In genomic region chr2:139427164-139427563, GRCh38 we compare ENCODE assay signal across 33 cellular contexts.
"Had no signal": no experiment of that assay in that cellular context is flagged by ENCODE, and none has a peak within 500 bp of the region (broad histone marks: within the 10 kb centered on the region; RNA-seq: fewer than 3 reads in every experiment).

No MANE protein-coding gene starts in this region.

- DNase-seq: activated CD4-positive, alpha-beta T cell treated with anti-CD3 and anti-CD28 coated beads, Interleukin-2, amount 10 ng/mL, durations not matched to agents 24 days and 14 days; activated CD4-positive, alpha-beta T cell treated with anti-CD3 and anti-CD28 coated beads, Interleukin-2, amount 50 U/mL, for 4 hours; activated CD8-positive, alpha-beta T cell treated with anti-CD3 and anti-CD28 coated beads for 36 hours; activated effector memory CD4-positive, alpha-beta T cell treated with anti-CD3 and anti-CD28 coated beads, Interleukin-2, amount 50 U/mL, for 16 hours; activated naive CD4-positive, alpha-beta T cell; activated naive CD4-positive, alpha-beta T cell treated with anti-CD3 and anti-CD28 coated beads, Interleukin-2, amount 50 U/mL, for 16 hours; activated naive CD8-positive, alpha-beta T cell treated with anti-CD3 and anti-CD28 coated beads for 36 hours; activated T-cell treated with anti-CD3 and anti-CD28 coated beads, Interleukin-2, amount 50 U/mL, for 1 hour; activated T-cell treated with anti-CD3 and anti-CD28 coated beads, Interleukin-2, amount 50 U/mL, for 72 hours; amniotic stem cell; aorta; brain microvascular endothelial cell; central memory CD4-positive, alpha-beta T cell; Karpas-422; KBM-7; NCI-H1105; NCI-H1417 treated with DMSO at 0.1 percent for 48 hours; NCI-H1694 treated with DMSO at 0.1 percent for 48 hours; NCI-H2029; NCI-H2227 treated with DMSO at 0.1 percent for 48 hours; NCI-H446; NCI-H510A treated with DMSO at 0.1 percent for 48 hours; NCI-H526 treated with DMSO at 0.1 percent for 48 hours; NK-92 treated with Interleukin-12 subunit alpha and Interleukin-12 subunit beta, amount 100 ng/mL, for 24 hours; PC-9; Right ventricle myocardium superior; SW 1271; T-helper 1 cell; T-helper 2 cell; T-helper 9 cell had no signal

- H3K27ac ChIP-seq: brain microvascular endothelial cell, PC-9, RWPE1, VCaP had no signal

- H3K4me3 Mint-ChIP-seq: activated CD4-positive, alpha-beta T cell treated with anti-CD3 and anti-CD28 coated beads, Interleukin-2, amount 10 ng/mL, durations not matched to agents 24 days and 14 days; activated CD8-positive, alpha-beta T cell treated with anti-CD3 and anti-CD28 coated beads for 36 hours; activated naive CD8-positive, alpha-beta T cell treated with anti-CD3 and anti-CD28 coated beads for 36 hours; activated T-cell treated with anti-CD3 and anti-CD28 coated beads, Interleukin-2, amount 50 U/mL, for 72 hours; activated T-helper 17 cell treated with anti-CD3 and anti-CD28 coated beads, Interleukin-2, amount 50 U/mL, for 72 hours had no signal

- H3K36me3 ChIP-seq: brain microvascular endothelial cell had no signal

- H3K27me3 Mint-ChIP-seq: activated CD4-positive, alpha-beta T cell treated with anti-CD3 and anti-CD28 coated beads, Interleukin-2, amount 10 ng/mL, durations not matched to agents 24 days and 14 days; activated CD8-positive, alpha-beta T cell treated with anti-CD3 and anti-CD28 coated beads for 36 hours; activated naive CD8-positive, alpha-beta T cell treated with anti-CD3 and anti-CD28 coated beads for 36 hours; activated T-helper 17 cell treated with anti-CD3 and anti-CD28 coated beads, Interleukin-2, amount 50 U/mL, for 72 hours had no signal

- H3K27ac Mint-ChIP-seq: activated CD4-positive, alpha-beta T cell treated with anti-CD3 and anti-CD28 coated beads, Interleukin-2, amount 10 ng/mL, durations not matched to agents 24 days and 14 days; activated CD8-positive, alpha-beta T cell treated with anti-CD3 and anti-CD28 coated beads for 36 hours; activated naive CD8-positive, alpha-beta T cell treated with anti-CD3 and anti-CD28 coated beads for 36 hours; activated T-cell treated with anti-CD3 and anti-CD28 coated beads, Interleukin-2, amount 50 U/mL, for 72 hours; activated T-helper 17 cell treated with anti-CD3 and anti-CD28 coated beads, Interleukin-2, amount 50 U/mL, for 72 hours had no signal

- H3K27me3 ChIP-seq: brain microvascular endothelial cell had no signal

- H3K9me3 Mint-ChIP-seq: activated CD4-positive, alpha-beta T cell treated with anti-CD3 and anti-CD28 coated beads, Interleukin-2, amount 10 ng/mL, durations not matched to agents 24 days and 14 days had no signal

- H3K4me3 ChIP-seq: PC-9 had no signal

- H3K36me3 Mint-ChIP-seq: activated naive CD8-positive, alpha-beta T cell treated with anti-CD3 and anti-CD28 coated beads for 36 hours had no signal

- H3K4me1 Mint-ChIP-seq: activated CD4-positive, alpha-beta T cell treated with anti-CD3 and anti-CD28 coated beads, Interleukin-2, amount 10 ng/mL, durations not matched to agents 24 days and 14 days; activated naive CD8-positive, alpha-beta T cell treated with anti-CD3 and anti-CD28 coated beads for 36 hours; activated T-helper 17 cell treated with anti-CD3 and anti-CD28 coated beads, Interleukin-2, amount 50 U/mL, for 72 hours had no signal
